17 cellular contexts compared by ENCODE assay signal in genomic region chr17:77131919-77132318, GRCh38. TPM values are rescaled to one million over a fixed set of nuclear protein-coding genes. Genes with fewer than 3 reads are reported as not detected.
DNase-seq lines count a peak whose midpoint lies in the region; ATAC-seq, FAIRE-seq and TF ChIP-seq lines count a peak whose summit lies in the region.
"Had no signal": no experiment of that assay in that cellular context is flagged by ENCODE, and none has a peak within 500 bp of the region (broad histone marks: within the 10 kb centered on the region; RNA-seq: fewer than 3 reads in every experiment).

No MANE protein-coding gene starts in this region.

- no peak for TF ChIP-seq CTCF in HFFc6 (IDR thresholded peaks at IDR 0.05)
- TF ChIP-seq CTCF in RWPE2 (IDR thresholded peaks at IDR 0.05; ENCODE audit: poor library complexity, severe bottlenecking) = no peak
- TF ChIP-seq CTCF in fibroblast of pulmonary artery (IDR thresholded peaks at IDR 0.05; ENCODE audit: low read length, missing control alignments) = no peak
- TF ChIP-seq CTCF in osteocyte (IDR thresholded peaks at IDR 0.05) = no peak

- peaks cover 7% of the 10 kb centered on the region; the same call in 1 of the 2 replicates for H3K36me3 Mint-ChIP-seq in HFFc6 (ENCODE audit: low read depth)
- H3K36me3 Mint-ChIP-seq in osteocyte (ENCODE audit: unreplicated experiment) = no peaks in the 10 kb centered on the region

- H3K4me3 ChIP-seq in RWPE2 (ENCODE audit: severe bottlenecking) (no peak overlapping the region), fibroblast of pulmonary artery (replicated peaks; ENCODE audit: low read depth, low read length) (no peak overlapping the region)
- H3K4me3 ChIP-seq: BLaER1 treated with 17β-estradiol and CSF1 and Interleukin-3, amounts not matched to agents 10 nM and 100 nM had no signal

- peaks cover 24% of the 10 kb centered on the region for H3K4me1 ChIP-seq in RWPE2 (ENCODE audit: insufficient read depth, poor library complexity, severe bottlenecking)

- H3K27me3 Mint-ChIP-seq in HFFc6 (ENCODE audit: insufficient read depth) (0 out of 2 replicates have a peak, but pooled peaks cover 2% of the 10 kb centered on the region), osteocyte (ENCODE audit: unreplicated experiment) (no peaks in the 10 kb centered on the region)
- H3K27me3 Mint-ChIP-seq: stimulated activated naive CD8-positive, alpha-beta T cell treated with anti-CD3 and anti-CD28 coated beads, Interleukin-15, Interleukin-2, amounts not matched to agents 100 ng/mL and 50 ng/mL, for 24 hours had no signal

- H3K27ac Mint-ChIP-seq in HFFc6 (peak overlapping the region; percentile 13; the same call in 1 of the 2 replicates), osteocyte (ENCODE audit: unreplicated experiment) (peak overlapping the region; percentile 47)
- H3K27ac Mint-ChIP-seq: stimulated activated naive CD8-positive, alpha-beta T cell treated with anti-CD3 and anti-CD28 coated beads, Interleukin-15, Interleukin-2, amounts not matched to agents 100 ng/mL and 50 ng/mL, for 24 hours had no signal

- H3K9me3 ChIP-seq in RWPE2 (ENCODE audit: severe bottlenecking) = no peaks in the 10 kb centered on the region

- peak overlapping the region; percentile 93 for H3K27ac ChIP-seq in RWPE2 (ENCODE audit: poor library complexity, severe bottlenecking)
- H3K27ac ChIP-seq: BLaER1 treated with 17β-estradiol and CSF1 and Interleukin-3, amounts not matched to agents 10 nM and 100 nM had no signal

- H3K4me1 Mint-ChIP-seq in HFFc6 (ENCODE audit: low read depth) (peaks cover 48% of the 10 kb centered on the region), osteocyte (ENCODE audit: unreplicated experiment) (peaks cover 57% of the 10 kb centered on the region)

- FAIRE-seq in RCC 7860 (lab: Jason Lieb, UNC) = no peak
- FAIRE-seq: astrocyte, G401.6, GM18507 had no signal

- H3K36me3 ChIP-seq in RWPE2 (ENCODE audit: low read depth) = no peaks in the 10 kb centered on the region

- no peak overlapping the region for H3K4me3 Mint-ChIP-seq in HFFc6
- no peak overlapping the region for H3K4me3 Mint-ChIP-seq in osteocyte (ENCODE audit: unreplicated experiment)
- H3K4me3 Mint-ChIP-seq: stimulated activated naive CD8-positive, alpha-beta T cell treated with anti-CD3 and anti-CD28 coated beads, Interleukin-15, Interleukin-2, amounts not matched to agents 100 ng/mL and 50 ng/mL, for 24 hours had no signal

- no peaks in the 10 kb centered on the region for H3K27me3 ChIP-seq in RWPE2 (ENCODE audit: insufficient read depth, poor library complexity, severe bottlenecking)
- H3K27me3 ChIP-seq: BLaER1 treated with 17β-estradiol and CSF1 and Interleukin-3, amounts not matched to agents 10 nM and 100 nM had no signal

- peak; percentile 84 for ATAC-seq in RWPE2 (ENCODE audit: low read depth)
- ATAC-seq: activated CD4-positive, CD25-positive, alpha-beta regulatory T cell treated with anti-CD3 and anti-CD28 coated beads, Interleukin-2, amount 50 U/mL, for 24 hours; HCT116 had no signal

- peaks cover 6% of the 10 kb centered on the region for H3K9me3 Mint-ChIP-seq in HFFc6
- no peaks in the 10 kb centered on the region for H3K9me3 Mint-ChIP-seq in osteocyte (ENCODE audit: unreplicated experiment)
- H3K9me3 Mint-ChIP-seq: stimulated activated naive CD8-positive, alpha-beta T cell treated with anti-CD3 and anti-CD28 coated beads, Interleukin-15, Interleukin-2, amounts not matched to agents 100 ng/mL and 50 ng/mL, for 24 hours had no signal

- DNase-seq in HFFc6 = peak; percentile 39
- peak; percentile 85 for DNase-seq in RWPE2 (ENCODE audit: low spot score)
- peak; percentile 93 for DNase-seq in fibroblast of pulmonary artery (ENCODE audit: low read depth)
- no peak for DNase-seq in osteocyte (ENCODE audit: extremely low spot score, unreplicated experiment)
- DNase-seq in RCC 7860 (ENCODE audit: low spot score) = no peak
- no peak for DNase-seq in DMS153 treated with DMSO at 0.1 percent for 48 hours (lab: John Stamatoyannopoulos, UW; ENCODE audit: unreplicated experiment)
- no peak for DNase-seq in middle frontal gyrus (ENCODE audit: extremely low spot score, low spot score)
- DNase-seq in ecto neural progenitor cell (ENCODE audit: low spot score) = no peak
- DNase-seq: NCI-H1105, NCI-H748 treated with DMSO at 0.1 percent for 48 hours had no signal

RNA-seq across cellular contexts. Expression of gene SEC14L1, which starts 8.8 kb away (rescaled TPM):
- 10 to 100 TPM; 63.0 to 91.4 (median 75.0) TPM for total RNA-seq in HFFc6 (2021; fragmentation: NEBNext Ultra II Directional; extraction: Animal tissue kit (Norgen Biotek cat#: 25700))
- 82.9 and 90.5 TPM in 2 replicates for total RNA-seq in osteocyte

Comparison
In these comparisons a context has a peak if more than half of its experiments do, and no peak if none do; other contexts are left out.
1. DNase-seq: peak in HFFc6 (single experiment), RWPE2 (single experiment) and fibroblast of pulmonary artery (single experiment); none in osteocyte (single experiment), RCC 7860 (single experiment), DMS153 treated with DMSO at 0.1 percent for 48 hours (single experiment), middle frontal gyrus (single experiment) and ecto neural progenitor cell (single experiment).